25 cellular contexts compared by ENCODE assay signal in the genomic region with DNA sequence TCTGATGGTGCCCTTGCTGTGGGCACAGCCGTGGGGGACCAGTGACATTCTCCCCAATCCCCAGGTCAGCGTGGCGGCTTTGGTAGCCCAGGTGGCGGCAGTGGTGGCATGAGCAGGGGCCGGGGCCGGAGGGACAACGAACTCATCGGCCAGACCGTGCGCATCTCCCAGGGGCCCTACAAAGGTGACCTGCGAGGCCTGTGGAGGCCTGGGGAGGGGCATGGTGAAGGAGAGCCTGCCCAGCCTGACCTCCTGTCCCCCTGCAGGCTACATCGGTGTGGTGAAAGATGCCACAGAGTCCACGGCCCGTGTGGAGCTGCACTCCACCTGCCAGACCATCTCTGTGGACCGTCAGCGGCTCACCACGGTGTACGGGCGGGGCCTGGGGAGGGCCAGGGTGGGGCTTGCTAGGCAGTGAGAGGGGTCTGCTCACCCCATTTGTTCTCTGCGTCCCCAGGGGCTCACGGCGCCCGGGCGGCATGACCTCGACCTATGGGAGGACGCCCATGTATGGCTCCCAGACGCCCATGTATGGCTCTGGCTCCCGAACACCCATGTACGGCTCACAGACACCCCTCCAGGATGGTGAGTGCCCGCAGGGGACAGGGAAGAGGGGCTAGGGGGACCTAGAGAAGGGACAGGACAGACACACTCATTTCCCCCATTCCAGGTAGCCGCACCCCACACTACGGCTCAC. TPM values are rescaled to one million over a fixed set of nuclear protein-coding genes. Genes with fewer than 3 reads are reported as not detected.
"Had no signal": no experiment of that assay in that cellular context is flagged by ENCODE, and none has a peak within 500 bp of the region (broad histone marks: within the 10 kb centered on the region; RNA-seq: fewer than 3 reads in every experiment).

No MANE protein-coding gene starts in this region.

- H3K4me1 Mint-ChIP-seq: mesothelial cell of epicardium, nephron progenitor cell had no signal

- DNase-seq: activated CD4-positive, alpha-beta T cell treated with anti-CD3 and anti-CD28 coated beads, Interleukin-2, amount 50 U/mL, for 1 hour; activated CD4-positive, CD25-positive, alpha-beta regulatory T cell treated with anti-CD3 and anti-CD28 coated beads, Interleukin-2, amount 50 U/mL, for 72 hours; activated CD8-positive, alpha-beta memory T cell treated with anti-CD3 and anti-CD28 coated beads for 24 hours; activated CD8-positive, alpha-beta memory T cell treated with anti-CD3 and anti-CD28 coated beads, Interleukin-2, amount 50 U/mL, for 48 hours; activated gamma-delta T cell; foreskin melanocyte; hypothalamus; islet precursor cell; nephron progenitor cell; occipital lobe; retina; stimulated activated CD4-positive, alpha-beta T cell treated with anti-CD3 and anti-CD28 coated beads, Interleukin-2, amount 100 ng/mL, for 24 hours; stomach; T-helper 2 cell had no signal

- H3K4me3 Mint-ChIP-seq: mesothelial cell of epicardium, nephron progenitor cell, type B pancreatic cell had no signal

- H3K27ac Mint-ChIP-seq: mesothelial cell of epicardium, nephron progenitor cell, type B pancreatic cell had no signal

- H3K4me1 ChIP-seq: breast epithelium had no signal

- H3K27ac ChIP-seq: breast epithelium, coronary artery, VCaP had no signal

- H3K4me3 ChIP-seq: breast epithelium, coronary artery, stomach had no signal

- H3K9me3 ChIP-seq: breast epithelium, stomach had no signal

- H3K9me3 Mint-ChIP-seq: mesothelial cell of epicardium, nephron progenitor cell, type B pancreatic cell had no signal

- H3K27me3 ChIP-seq: breast epithelium, stomach had no signal

- H3K27me3 Mint-ChIP-seq: type B pancreatic cell had no signal

RNA-seq across cellular contexts. Expression of a gene that starts 25.9 kb away (rescaled TPM):
- total RNA-seq: breast epithelium, posterior vena cava, skeletal muscle tissue, stomach had no signal
- polyA plus RNA-seq: adipose tissue had no signal

RNA-seq across cellular contexts. Expression of a gene that starts 42.0 kb away (rescaled TPM):
- total RNA-seq: astrocyte, breast epithelium, lung microvascular endothelial cell, occipital lobe, posterior vena cava, skeletal muscle tissue, stomach, temporal lobe had no signal
- polyA plus RNA-seq: adipose tissue, stomach had no signal
